In the genomic region with DNA sequence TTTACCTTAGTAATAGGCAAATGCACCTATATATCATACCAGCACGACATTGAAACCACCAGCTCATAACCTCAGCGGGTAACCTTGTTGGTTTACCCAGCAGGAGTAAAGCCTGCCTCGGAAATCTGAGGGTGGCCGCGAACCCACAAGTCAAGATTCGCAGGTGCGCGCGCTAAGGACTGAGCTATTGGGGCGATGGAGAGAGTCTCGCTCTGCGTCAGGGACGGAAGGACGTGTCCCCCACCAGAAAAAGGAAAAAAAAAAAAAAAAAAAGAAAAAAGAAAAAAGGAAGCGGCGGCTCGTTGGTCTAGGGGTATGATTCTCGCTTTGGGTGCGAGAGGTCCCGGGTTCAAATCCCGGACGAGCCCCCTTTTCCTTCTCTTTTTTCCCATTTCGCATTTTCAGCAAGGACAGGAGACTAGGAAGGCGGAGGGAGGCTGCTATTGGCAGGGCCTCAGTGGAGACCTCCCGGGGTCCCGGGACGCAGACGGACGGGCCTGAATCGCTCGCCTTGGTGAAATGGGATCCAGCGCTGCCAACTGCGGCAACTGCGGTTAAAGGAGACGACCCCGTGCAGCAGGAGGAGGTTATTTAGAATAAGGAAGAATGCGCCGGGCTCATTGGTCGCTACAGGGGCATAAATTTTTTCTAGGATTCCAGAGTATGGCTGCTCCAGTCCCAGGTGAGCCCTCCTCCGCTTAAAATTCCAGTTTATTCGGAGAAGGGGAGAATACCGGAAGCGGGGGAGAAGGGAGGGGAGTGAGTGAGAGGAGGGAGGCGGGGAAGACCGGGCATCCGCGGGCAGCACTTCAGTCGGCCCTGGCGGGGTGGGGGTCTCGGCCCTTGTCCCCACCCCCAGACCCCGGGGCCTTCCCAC, we compare ENCODE assay signal across 9 cellular contexts. TPM values are rescaled to one million over a fixed set of nuclear protein-coding genes. Genes with fewer than 3 reads are reported as not detected.
DNase-seq lines count a peak whose midpoint lies in the region; ATAC-seq and TF ChIP-seq lines count a peak whose summit lies in the region.
"Had no signal": no experiment of that assay in that cellular context is flagged by ENCODE, and none has a peak within 500 bp of the region (broad histone marks: within the 10 kb centered on the region; RNA-seq: fewer than 3 reads in every experiment).

A gene (plus strand): TSS at position 407 of the 877 bp plus-strand sequence.

- H3K36me3 Mint-ChIP-seq in T-cell (peaks cover 4% of the 10 kb centered on the region), mesothelial cell of epicardium (no peaks in the 10 kb centered on the region)

- H3K4me3 ChIP-seq in BLaER1 (peak within 1 kb of the TSS; percentile 31; the same call in 1 of the 2 replicates), breast epithelium (peak within 1 kb of the TSS in 2 of 3 donors; percentile 8 to 50)

- peaks cover 6% of the 10 kb centered on the region; the same call in 1 of the 2 replicates for H3K36me3 ChIP-seq in BLaER1
- H3K36me3 ChIP-seq in breast epithelium: no peaks in the 10 kb centered on the region

- peak within 1 kb of the TSS; percentile 66 to 81 for H3K27ac Mint-ChIP-seq in T-cell
- H3K27ac Mint-ChIP-seq in mesothelial cell of epicardium: peak within 1 kb of the TSS; percentile 64

- TF ChIP-seq CTCF in breast epithelium (IDR thresholded peaks at IDR 0.05) (no peak), mesothelial cell of epicardium (IDR thresholded peaks at IDR 0.05; ENCODE audit: unreplicated experiment) (no peak)

- peaks cover 0 to 3% (median 0%) of the 10 kb centered on the region in 3 donors for H3K9me3 Mint-ChIP-seq in T-cell
- H3K9me3 Mint-ChIP-seq in mesothelial cell of epicardium: no peaks in the 10 kb centered on the region

- CTCF ChIA-PET in T-cell (lab: Charles Lee): interaction anchor here in 1 of 2 donors (0.6 kb wide), 1 partner anchor 717 kb away, joined by 3 read pairs; no protein-coding TSS in a partner anchor

- no peak within 1 kb of the TSS for H3K9ac ChIP-seq in BLaER1

- H3K4me1 ChIP-seq in BLaER1 (no peaks in the 10 kb centered on the region), breast epithelium (peaks cover 0 to 5% of the 10 kb centered on the region in 2 donors)

- H3K27me3 ChIP-seq in BLaER1 (peaks cover 87% of the 10 kb centered on the region), breast epithelium (peaks cover 17 to 97% of the 10 kb centered on the region in 2 donors)

- H3K27me3 Mint-ChIP-seq in T-cell: peaks cover 60 to 84% of the 10 kb centered on the region in 2 donors
- peaks cover 94% of the 10 kb centered on the region for H3K27me3 Mint-ChIP-seq in mesothelial cell of epicardium (ENCODE audit: low read depth)

- H4K20me1 ChIP-seq in BLaER1: no peaks in the 10 kb centered on the region

- no peak within 1 kb of the TSS for H3K4me2 ChIP-seq in BLaER1

- TF ChIP-seq POLR2A in breast epithelium (IDR thresholded peaks at IDR 0.05): no peak

- DNase-seq in T-cell (peak in 28 of 34 experiments; percentile 34 to 65 (median 44)), breast epithelium (ENCODE audit: low spot score in 2 of 2) (no peak), mesothelial cell of epicardium (ENCODE audit: low spot score in 2 of 2, unreplicated experiment in 2 of 2) (peak in 1 of 2 experiments; percentile 63)

- ATAC-seq in HG02885 (IDR thresholded peaks at IDR 0.05; ENCODE audit: poor library complexity, unreplicated experiment): peak; percentile 33
- peak in 2 of 4 experiments; percentile 15 to 57 for ATAC-seq in T-cell (replicated peaks in 1 of 4)
- ATAC-seq in GM18517 (IDR thresholded peaks at IDR 0.05; ENCODE audit: unreplicated experiment): no peak
- ATAC-seq in HG03521 (IDR thresholded peaks at IDR 0.05; ENCODE audit: unreplicated experiment): no peak
- no peak for ATAC-seq in GM18907 (IDR thresholded peaks at IDR 0.05; ENCODE audit: unreplicated experiment)

- H3K4me1 Mint-ChIP-seq in T-cell (peaks cover 50 to 62% (median 54%) of the 10 kb centered on the region in 3 donors), mesothelial cell of epicardium (peaks cover 24% of the 10 kb centered on the region)

- H3K9me3 ChIP-seq in BLaER1 (peaks cover 91% of the 10 kb centered on the region), breast epithelium (no peaks in the 10 kb centered on the region)

- no peak within 1 kb of the TSS for H3K27ac ChIP-seq in BLaER1
- H3K27ac ChIP-seq in breast epithelium: no peak within 1 kb of the TSS

- intact Hi-C loops in breast epithelium (cut with DNase I; ENCODE audit: low total_unique reads): no loop called here

- peak within 1 kb of the TSS; percentile 62 to 80 (median 67) for H3K4me3 Mint-ChIP-seq in T-cell
- H3K4me3 Mint-ChIP-seq in mesothelial cell of epicardium: peak within 1 kb of the TSS; percentile 80

- POLR2A ChIA-PET in T-cell (lab: Charles Lee): interaction anchor here in 1 of 2 donors (0.6 to 1.1 kb wide), 2 partner anchors 53 to 312 kb away, joined by 3 to 4 read pairs; a partner anchor contains a TSS

RNA-seq across cellular contexts. Expression of the gene that starts here (rescaled TPM):
- total RNA-seq in T-cell (not detected), breast epithelium (not detected), mesothelial cell of epicardium (not detected in 3 replicates)
- total RNA-seq: skeletal muscle tissue had no signal

Comparison
In these comparisons a context has a peak if more than half of its experiments do, and no peak if none do; other contexts are left out.
1. Peak in DNase-seq in T-cell; RNA of the gene not detected or under 1 TPM.